15 cellular contexts compared by ENCODE assay signal in genomic region chr1:232877361-232877991, GRCh38.
DNase-seq lines count a peak whose midpoint lies in the region; ATAC-seq and TF ChIP-seq lines count a peak whose summit lies in the region.
"Had no signal": no experiment of that assay in that cellular context is flagged by ENCODE, and none has a peak within 500 bp of the region (broad histone marks: within the 10 kb centered on the region; RNA-seq: fewer than 3 reads in every experiment).

No MANE protein-coding gene starts in this region.

- peaks cover 1% of the 10 kb centered on the region for H3K27me3 Mint-ChIP-seq in activated CD4-positive, alpha-beta T cell treated with anti-CD3 and anti-CD28 coated beads for 36 hours
- H3K27me3 Mint-ChIP-seq in activated CD4-positive, alpha-beta T cell treated with anti-CD3 and anti-CD28 coated beads, Interleukin-2, amount 10 ng/mL, durations not matched to agents 7 days and 5 days, result no peaks in the 10 kb centered on the region
- H3K27me3 Mint-ChIP-seq in activated naive CD8-positive, alpha-beta T cell treated with anti-CD3 and anti-CD28 coated beads for 36 hours, result no peaks in the 10 kb centered on the region
- H3K27me3 Mint-ChIP-seq in stimulated activated naive CD8-positive, alpha-beta T cell treated with anti-CD3 and anti-CD28 coated beads, Interleukin-15, Interleukin-2, amounts not matched to agents 100 ng/mL and 50 ng/mL, for 24 hours, result no peaks in the 10 kb centered on the region

- ATAC-seq in activated CD4-positive, alpha-beta T cell treated with anti-CD3 and anti-CD28 coated beads for 36 hours, result peak; percentile 17
- ATAC-seq in GM21723 (IDR thresholded peaks at IDR 0.05; ENCODE audit: unreplicated experiment), result no peak
- ATAC-seq: HCT116 had no signal

- no peak for DNase-seq in activated CD4-positive, alpha-beta T cell treated with anti-CD3 and anti-CD28 coated beads for 36 hours
- no peak for DNase-seq in activated CD4-positive, alpha-beta T cell treated with anti-CD3 and anti-CD28 coated beads, Interleukin-2, amount 10 ng/mL, durations not matched to agents 7 days and 5 days
- DNase-seq in NB4 (ENCODE audit: low read depth), result peak; percentile 7
- no peak for DNase-seq in activated naive CD8-positive, alpha-beta T cell treated with anti-CD3 and anti-CD28 coated beads for 36 hours
- no peak for DNase-seq in NCI-H526 (lab: John Stamatoyannopoulos, UW)
- no peak for DNase-seq in AG20443 (ENCODE audit: low spot score)
- DNase-seq: Caco-2, NCI-H1105 treated with DMSO at 0.1 percent for 48 hours, NCI-H187 treated with DMSO at 0.1 percent for 48 hours, NCI-H2171, NCI-H82, PC-9 had no signal

- no peak overlapping the region for H3K4me3 ChIP-seq in NB4 (ENCODE audit: low read depth, low read length)
- H3K4me3 ChIP-seq: PC-9 had no signal

- H3K36me3 Mint-ChIP-seq in activated CD4-positive, alpha-beta T cell treated with anti-CD3 and anti-CD28 coated beads for 36 hours (ENCODE audit: low read depth), result no peaks in the 10 kb centered on the region
- H3K36me3 Mint-ChIP-seq in activated CD4-positive, alpha-beta T cell treated with anti-CD3 and anti-CD28 coated beads, Interleukin-2, amount 10 ng/mL, durations not matched to agents 7 days and 5 days (ENCODE audit: low read depth), result no peaks in the 10 kb centered on the region
- no peaks in the 10 kb centered on the region for H3K36me3 Mint-ChIP-seq in activated naive CD8-positive, alpha-beta T cell treated with anti-CD3 and anti-CD28 coated beads for 36 hours
- no peaks in the 10 kb centered on the region for H3K36me3 Mint-ChIP-seq in stimulated activated naive CD8-positive, alpha-beta T cell treated with anti-CD3 and anti-CD28 coated beads, Interleukin-15, Interleukin-2, amounts not matched to agents 100 ng/mL and 50 ng/mL, for 24 hours (ENCODE audit: low read depth)

- H3K27ac Mint-ChIP-seq in activated CD4-positive, alpha-beta T cell treated with anti-CD3 and anti-CD28 coated beads for 36 hours, result no peak overlapping the region
- no peak overlapping the region for H3K27ac Mint-ChIP-seq in activated CD4-positive, alpha-beta T cell treated with anti-CD3 and anti-CD28 coated beads, Interleukin-2, amount 10 ng/mL, durations not matched to agents 7 days and 5 days
- H3K27ac Mint-ChIP-seq in activated naive CD8-positive, alpha-beta T cell treated with anti-CD3 and anti-CD28 coated beads for 36 hours, result peak overlapping the region; percentile 70
- peak overlapping the region; percentile 89 for H3K27ac Mint-ChIP-seq in stimulated activated naive CD8-positive, alpha-beta T cell treated with anti-CD3 and anti-CD28 coated beads, Interleukin-15, Interleukin-2, amounts not matched to agents 100 ng/mL and 50 ng/mL, for 24 hours

- POLR2A ChIA-PET in activated CD4-positive, alpha-beta T cell treated with anti-CD3 and anti-CD28 coated beads for 36 hours (lab: Charles Lee), result no interaction called here
- POLR2A ChIA-PET in activated CD4-positive, alpha-beta T cell treated with anti-CD3 and anti-CD28 coated beads, Interleukin-2, amount 10 ng/mL, durations not matched to agents 7 days and 5 days (lab: Charles Lee), result no interaction called here

- no peak for TF ChIP-seq CTCF in NB4 (IDR thresholded peaks at IDR 0.05; ENCODE audit: low read depth, low read length)

- TF ChIP-seq POLR2A in NB4 (IDR thresholded peaks at IDR 0.05; ENCODE audit: extremely low read depth, insufficient read length), result no peak

- intact Hi-C loops in activated CD4-positive, alpha-beta T cell treated with anti-CD3 and anti-CD28 coated beads for 36 hours (cut with DNase I, micrococcal nuclease), result no loop called here

- H3K4me1 Mint-ChIP-seq in activated CD4-positive, alpha-beta T cell treated with anti-CD3 and anti-CD28 coated beads for 36 hours, result peaks cover 8% of the 10 kb centered on the region
- peaks cover 8% of the 10 kb centered on the region for H3K4me1 Mint-ChIP-seq in activated CD4-positive, alpha-beta T cell treated with anti-CD3 and anti-CD28 coated beads, Interleukin-2, amount 10 ng/mL, durations not matched to agents 7 days and 5 days
- H3K4me1 Mint-ChIP-seq in activated naive CD8-positive, alpha-beta T cell treated with anti-CD3 and anti-CD28 coated beads for 36 hours, result peaks cover 9% of the 10 kb centered on the region
- H3K4me1 Mint-ChIP-seq in stimulated activated naive CD8-positive, alpha-beta T cell treated with anti-CD3 and anti-CD28 coated beads, Interleukin-15, Interleukin-2, amounts not matched to agents 100 ng/mL and 50 ng/mL, for 24 hours (ENCODE audit: low read depth), result peaks cover 21% of the 10 kb centered on the region

- CTCF ChIA-PET in activated CD4-positive, alpha-beta T cell treated with anti-CD3 and anti-CD28 coated beads for 36 hours (lab: Charles Lee), result no interaction called here
- CTCF ChIA-PET in activated CD4-positive, alpha-beta T cell treated with anti-CD3 and anti-CD28 coated beads, Interleukin-2, amount 10 ng/mL, durations not matched to agents 7 days and 5 days (lab: Charles Lee), result interaction anchor here (0.7 kb wide), 1 partner anchor 39 kb away, joined by 4 read pairs; no protein-coding TSS in a partner anchor

- H3K9me3 Mint-ChIP-seq in activated CD4-positive, alpha-beta T cell treated with anti-CD3 and anti-CD28 coated beads for 36 hours (ENCODE audit: low read depth), result no peaks in the 10 kb centered on the region
- H3K9me3 Mint-ChIP-seq in activated CD4-positive, alpha-beta T cell treated with anti-CD3 and anti-CD28 coated beads, Interleukin-2, amount 10 ng/mL, durations not matched to agents 7 days and 5 days, result peaks cover 8% of the 10 kb centered on the region
- peaks cover 1% of the 10 kb centered on the region for H3K9me3 Mint-ChIP-seq in activated naive CD8-positive, alpha-beta T cell treated with anti-CD3 and anti-CD28 coated beads for 36 hours
- no peaks in the 10 kb centered on the region for H3K9me3 Mint-ChIP-seq in stimulated activated naive CD8-positive, alpha-beta T cell treated with anti-CD3 and anti-CD28 coated beads, Interleukin-15, Interleukin-2, amounts not matched to agents 100 ng/mL and 50 ng/mL, for 24 hours

- H3K4me3 Mint-ChIP-seq in activated CD4-positive, alpha-beta T cell treated with anti-CD3 and anti-CD28 coated beads for 36 hours, result no peak overlapping the region
- H3K4me3 Mint-ChIP-seq in activated CD4-positive, alpha-beta T cell treated with anti-CD3 and anti-CD28 coated beads, Interleukin-2, amount 10 ng/mL, durations not matched to agents 7 days and 5 days, result no peak overlapping the region
- no peak overlapping the region for H3K4me3 Mint-ChIP-seq in activated naive CD8-positive, alpha-beta T cell treated with anti-CD3 and anti-CD28 coated beads for 36 hours
- H3K4me3 Mint-ChIP-seq in stimulated activated naive CD8-positive, alpha-beta T cell treated with anti-CD3 and anti-CD28 coated beads, Interleukin-15, Interleukin-2, amounts not matched to agents 100 ng/mL and 50 ng/mL, for 24 hours, result no peak overlapping the region

Comparison
In these comparisons a context has a peak if more than half of its experiments do, and no peak if none do; other contexts are left out.
1. H3K27ac Mint-ChIP-seq: peak in activated naive CD8-positive, alpha-beta T cell treated with anti-CD3 and anti-CD28 coated beads for 36 hours (single experiment) and stimulated activated naive CD8-positive, alpha-beta T cell treated with anti-CD3 and anti-CD28 coated beads, Interleukin-15, Interleukin-2, amounts not matched to agents 100 ng/mL and 50 ng/mL, for 24 hours (single experiment); none in activated CD4-positive, alpha-beta T cell treated with anti-CD3 and anti-CD28 coated beads for 36 hours (single experiment) and activated CD4-positive, alpha-beta T cell treated with anti-CD3 and anti-CD28 coated beads, Interleukin-2, amount 10 ng/mL, durations not matched to agents 7 days and 5 days (single experiment).